8 cellular contexts compared by ENCODE assay signal in the genomic region with DNA sequence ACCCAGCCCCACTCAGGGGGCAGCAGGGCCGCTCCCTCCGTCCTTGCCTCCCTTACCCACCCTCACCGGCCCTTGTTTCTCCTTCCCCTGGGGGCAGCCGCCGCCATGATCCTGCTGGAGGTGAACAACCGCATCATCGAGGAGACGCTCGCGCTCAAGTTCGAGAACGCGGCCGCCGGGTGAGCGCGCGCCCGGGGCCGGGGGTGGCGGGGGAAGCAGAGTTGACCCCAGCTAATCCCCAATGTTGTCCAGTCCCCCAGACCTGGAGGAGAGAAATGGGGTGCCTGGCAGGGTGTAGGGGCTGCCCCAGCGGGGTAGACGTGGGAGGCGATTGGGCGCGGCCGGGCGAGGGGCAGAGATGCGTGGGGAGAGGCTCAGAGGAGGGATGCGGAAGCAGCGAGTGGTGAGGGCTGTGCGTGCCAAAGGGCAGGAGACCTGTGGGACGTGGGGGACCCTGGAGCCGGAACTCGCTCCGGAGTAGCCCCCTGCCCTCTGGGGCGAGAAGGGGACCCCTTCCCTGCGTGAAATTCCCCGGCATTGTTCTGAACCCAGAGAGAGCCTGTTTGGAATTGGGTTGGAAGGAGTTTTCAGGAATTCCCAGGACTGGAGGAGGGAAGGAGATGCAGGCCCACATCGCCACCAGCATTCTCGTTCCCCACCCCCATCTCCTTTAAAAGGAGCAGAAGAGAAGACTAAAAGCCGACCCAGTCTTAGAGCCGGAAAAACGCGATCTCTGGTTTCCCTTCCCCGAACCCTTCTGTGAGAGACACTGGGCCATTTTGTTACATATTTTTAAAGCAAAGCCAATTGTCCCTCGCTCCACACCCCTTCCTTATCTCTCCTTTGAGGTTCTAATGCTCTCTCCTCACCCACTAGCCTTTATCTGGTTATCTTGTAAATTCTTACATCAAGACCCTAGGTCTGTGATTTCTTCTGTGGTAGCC. TPM values are rescaled to one million over a fixed set of nuclear protein-coding genes. Genes with fewer than 3 reads are reported as not detected.
A peak's percentile ranks its signal among the peaks of the same experiment; 100 is the strongest.
DNase-seq lines count a peak whose midpoint lies in the region; ATAC-seq and TF ChIP-seq lines count a peak whose summit lies in the region.

No MANE protein-coding gene starts in this region.

- TF ChIP-seq CTCF in heart right ventricle (IDR thresholded peaks at IDR 0.05) (no peak), prostate gland (IDR thresholded peaks at IDR 0.05) (no peak)

- no peaks in the 10 kb centered on the region for H3K9me3 Mint-ChIP-seq in activated naive CD4-positive, alpha-beta T cell treated with anti-CD3 and anti-CD28 coated beads, Interleukin-2, amount 50 U/mL, for 72 hours

- ATAC-seq in HG03066 (IDR thresholded peaks at IDR 0.05; ENCODE audit: low read depth, unreplicated experiment) (peak; percentile 32), heart right ventricle (peak; percentile 39 to 78 (median 64))
- peak; percentile 75 to 79 for ATAC-seq in activated naive CD4-positive, alpha-beta T cell treated with anti-CD3 and anti-CD28 coated beads, Interleukin-2, amount 50 U/mL, for 72 hours

- 1% methylated on average over 46 to 47 of the region's 47 CpGs for WGBS in heart right ventricle, 2 donors
- under 1% methylated on average over 46 of the region's 47 CpGs for WGBS in prostate gland
- under 1% methylated on average over 47 of the region's 47 CpGs for WGBS in urinary bladder

- H3K4me3 ChIP-seq in heart right ventricle (peak overlapping the region; percentile 78 to 97 (median 94)), prostate gland (peak overlapping the region; percentile 95 to 97), urinary bladder (ENCODE audit: low read depth, low read length) (peak overlapping the region; percentile 91)

- peak; percentile 49 for DNase-seq in NCI-H82 (lab: John Stamatoyannopoulos, UW)
- no peak for DNase-seq in NCI-H82 treated with DMSO at 0.1 percent for 48 hours (lab: John Stamatoyannopoulos, UW; ENCODE audit: unreplicated experiment)
- DNase-seq in SK-N-DZ (ENCODE audit: low spot score): peak; percentile 27
- DNase-seq in activated naive CD4-positive, alpha-beta T cell treated with anti-CD3 and anti-CD28 coated beads, Interleukin-2, amount 50 U/mL, for 72 hours (ENCODE audit: low spot score in 2 of 2): peak; percentile 70 to 87
- peak; percentile 58 to 61 for DNase-seq in heart right ventricle
- peak; percentile 39 for DNase-seq in prostate gland (ENCODE audit: low spot score)

- H3K27ac ChIP-seq in heart right ventricle (peak overlapping the region; percentile 58 to 99 (median 94)), prostate gland (peak overlapping the region; percentile 88 to 90), urinary bladder (ENCODE audit: low read depth) (peak overlapping the region; percentile 98)

- H3K4me1 ChIP-seq in heart right ventricle: peaks cover 11 to 61% (median 53%) of the 10 kb centered on the region in 9 donors
- peaks cover 15% of the 10 kb centered on the region for H3K4me1 ChIP-seq in prostate gland (replicated peaks)
- no peaks in the 10 kb centered on the region for H3K4me1 ChIP-seq in urinary bladder (ENCODE audit: insufficient read depth)

- intact Hi-C loops in heart right ventricle (cut with DNase I) (loop anchor here in 7 of 10 donors (2.0 to 5.0 kb wide), 6 partner anchors 31 to 75 kb away; a partner anchor contains a TSS), prostate gland (cut with DNase I) (loop anchor here (5.0 kb wide), 1 partner anchor 55 kb away; a partner anchor contains a TSS)

- peaks cover 40 to 62% of the 10 kb centered on the region in 2 donors for H3K36me3 Mint-ChIP-seq in activated naive CD4-positive, alpha-beta T cell treated with anti-CD3 and anti-CD28 coated beads, Interleukin-2, amount 50 U/mL, for 72 hours

- H3K27ac Mint-ChIP-seq in activated naive CD4-positive, alpha-beta T cell treated with anti-CD3 and anti-CD28 coated beads, Interleukin-2, amount 50 U/mL, for 72 hours: peak overlapping the region; percentile 94 to 97

- TF ChIP-seq POLR2A in prostate gland (IDR thresholded peaks at IDR 0.05): peak; percentile 39

- H3K36me3 ChIP-seq in heart right ventricle (peaks cover 0 to 37% (median 0%) of the 10 kb centered on the region in 9 donors), prostate gland (no peaks in the 10 kb centered on the region), urinary bladder (ENCODE audit: insufficient read depth) (no peaks in the 10 kb centered on the region)

- no peaks in the 10 kb centered on the region for H3K9me3 ChIP-seq in heart right ventricle
- H3K9me3 ChIP-seq in prostate gland: no peaks in the 10 kb centered on the region

- H3K27me3 ChIP-seq in heart right ventricle: no peaks in the 10 kb centered on the region
- no peaks in the 10 kb centered on the region for H3K27me3 ChIP-seq in prostate gland (replicated peaks; ENCODE audit: insufficient read depth)

RNA-seq across cellular contexts. Expression of a gene that starts 0.6 kb away (rescaled TPM):
- 158 and 173 TPM in 2 replicates for polyA plus RNA-seq in SK-N-DZ (2014; cell fraction: cytosol; rRNA removed)
- 128 and 135 TPM in 2 replicates for polyA plus RNA-seq in SK-N-DZ (2014; cell fraction: nucleus; rRNA removed)
- 100 to 1,000 TPM; 567 to 656 TPM for total RNA-seq in activated naive CD4-positive, alpha-beta T cell treated with anti-CD3 and anti-CD28 coated beads, Interleukin-2, amount 50 U/mL, for 72 hours
- 100 to 1,000 TPM; 120 to 213 (median 134) TPM for total RNA-seq in heart right ventricle
- polyA plus RNA-seq in heart right ventricle: 100 to 1,000 TPM in 1 of 2 donors, 10 to 100 TPM in 1; 58.5 to 176 TPM
- 100 to 1,000 TPM; 182 to 207 TPM for total RNA-seq in prostate gland
- 206 TPM for total RNA-seq in urinary bladder
- polyA plus RNA-seq in urinary bladder: 256 TPM

RNA-seq across cellular contexts. Expression of a gene that starts 43.2 kb away (rescaled TPM):
- 0.91 and 1.2 TPM in 2 replicates for polyA plus RNA-seq in SK-N-DZ (2014; cell fraction: cytosol; rRNA removed)
- polyA plus RNA-seq in SK-N-DZ (2014; cell fraction: nucleus; rRNA removed): 1.3 TPM in 1 of 2 replicates, not detected in the other
- under 1 TPM; 0.46 to 0.88 TPM for total RNA-seq in activated naive CD4-positive, alpha-beta T cell treated with anti-CD3 and anti-CD28 coated beads, Interleukin-2, amount 50 U/mL, for 72 hours
- 1 to 10 TPM in 7 of 10 donors, under 1 TPM in 3; 0.36 to 3.7 (median 1.3) TPM for total RNA-seq in heart right ventricle
- 1 to 10 TPM; 1.8 to 2.3 TPM for polyA plus RNA-seq in heart right ventricle
- total RNA-seq in prostate gland: under 1 TPM in 1 of 2 donors, not detected in 1; 0.91 TPM
- total RNA-seq in urinary bladder: 1.6 TPM
- 19.3 TPM for polyA plus RNA-seq in urinary bladder

RNA-seq across cellular contexts. Expression of a gene that starts 50.9 kb away (rescaled TPM):
- not detected in 2 replicates for polyA plus RNA-seq in SK-N-DZ (2014; cell fraction: cytosol; rRNA removed)
- polyA plus RNA-seq in SK-N-DZ (2014; cell fraction: nucleus; rRNA removed): not detected in 2 replicates
- not detected for total RNA-seq in activated naive CD4-positive, alpha-beta T cell treated with anti-CD3 and anti-CD28 coated beads, Interleukin-2, amount 50 U/mL, for 72 hours
- total RNA-seq in heart right ventricle (1 to 10 TPM in 2 of 10 donors, under 1 TPM in 8; 0.15 to 2.6 (median 0.47) TPM), prostate gland (under 1 TPM in 1 of 2 donors, not detected in 1; 0.28 TPM), urinary bladder (0.26 TPM)
- polyA plus RNA-seq in heart right ventricle (under 1 TPM in 1 of 2 donors, not detected in 1; 0.10 TPM), urinary bladder (0.13 TPM)

RNA-seq across cellular contexts. Expression of a gene that starts 52.3 kb away (rescaled TPM):
- polyA plus RNA-seq in SK-N-DZ (2014; cell fraction: cytosol; rRNA removed): 128 and 170 TPM in 2 replicates
- polyA plus RNA-seq in SK-N-DZ (2014; cell fraction: nucleus; rRNA removed): 197 and 224 TPM in 2 replicates
- total RNA-seq in activated naive CD4-positive, alpha-beta T cell treated with anti-CD3 and anti-CD28 coated beads, Interleukin-2, amount 50 U/mL, for 72 hours: 10 to 100 TPM; 67.7 to 68.4 TPM
- total RNA-seq in heart right ventricle (10 to 100 TPM; 45.9 to 65.1 (median 57.5) TPM), prostate gland (100 to 1,000 TPM; 217 to 237 TPM), urinary bladder (75.9 TPM)
- polyA plus RNA-seq in heart right ventricle (100 to 1,000 TPM in 1 of 2 donors, 10 to 100 TPM in 1; 33.4 to 116 TPM), urinary bladder (139 TPM)

RNA-seq across cellular contexts. Expression of a gene that starts 52.7 kb away (rescaled TPM):
- polyA plus RNA-seq in SK-N-DZ (2014; cell fraction: cytosol; rRNA removed): 72.8 and 76.1 TPM in 2 replicates
- 54.6 and 55.3 TPM in 2 replicates for polyA plus RNA-seq in SK-N-DZ (2014; cell fraction: nucleus; rRNA removed)
- 10 to 100 TPM; 25.1 to 30.4 TPM for total RNA-seq in activated naive CD4-positive, alpha-beta T cell treated with anti-CD3 and anti-CD28 coated beads, Interleukin-2, amount 50 U/mL, for 72 hours
- total RNA-seq in heart right ventricle (10 to 100 TPM; 56.9 to 91.1 (median 74.2) TPM), prostate gland (100 to 1,000 TPM; 103 to 145 TPM), urinary bladder (24.6 TPM)
- polyA plus RNA-seq in heart right ventricle (100 to 1,000 TPM in 1 of 2 donors, 10 to 100 TPM in 1; 76.7 to 138 TPM), urinary bladder (92.7 TPM)
